ENCODE assay signal across 8 cellular contexts in genomic region chr22:37198290-37199102, GRCh38. TPM values are rescaled to one million over a fixed set of nuclear protein-coding genes. Genes with fewer than 3 reads are reported as not detected.
A peak's percentile ranks its signal among the peaks of the same experiment; 100 is the strongest.
DNase-seq lines count a peak whose midpoint lies in the region; ATAC-seq and TF ChIP-seq lines count a peak whose summit lies in the region.

No MANE protein-coding gene starts in this region.

- no peaks in the 10 kb centered on the region for H3K79me2 ChIP-seq in fibroblast of lung (ENCODE audit: control insufficient read depth, insufficient read depth, low read length)

- peak overlapping the region; percentile 97 for H3K27ac Mint-ChIP-seq in activated T-helper 17 cell treated with anti-CD3 and anti-CD28 coated beads, Interleukin-2, amount 50 U/mL, for 72 hours
- peak overlapping the region; percentile 86 to 97 (median 89) for H3K27ac Mint-ChIP-seq in naive B cell

- peak; percentile 35 for DNase-seq in HS-27A (ENCODE audit: low read depth)
- DNase-seq in RPMI7951 (ENCODE audit: low read depth) = peak; percentile 69
- peak; percentile 65 to 67 for DNase-seq in fibroblast of lung (ENCODE audit: low read depth in 2 of 2)
- DNase-seq in naive B cell = peak; percentile 78
- DNase-seq in stimulated activated CD8-positive, alpha-beta memory T cell treated with anti-CD3 and anti-CD28 coated beads, Interleukin-7, amount 100 ng/mL, for 48 hours (ENCODE audit: extremely low read depth in 1 of 2, low read depth in 1 of 2) = peak; percentile 77 to 80

- H3K9me3 Mint-ChIP-seq in activated T-helper 17 cell treated with anti-CD3 and anti-CD28 coated beads, Interleukin-2, amount 50 U/mL, for 72 hours = no peaks in the 10 kb centered on the region
- H3K9me3 Mint-ChIP-seq in naive B cell = no peaks in the 10 kb centered on the region

- no peaks in the 10 kb centered on the region for H3K9me3 ChIP-seq in fibroblast of lung (ENCODE audit: control insufficient read depth, insufficient read depth, low read depth, low read length)

- H3K4me3 ChIP-seq in fibroblast of lung (replicated peaks in 1 of 4; ENCODE audit: control extremely low read depth in 1 of 4, insufficient read depth in 1 of 4, low read depth in 3 of 4, low read length in 4 of 4) = peak overlapping the region; percentile 65 to 81 (median 70)

- H2AFZ ChIP-seq in fibroblast of lung (ENCODE audit: low read length) = peak overlapping the region; percentile 88

- H3K36me3 ChIP-seq in fibroblast of lung (ENCODE audit: control insufficient read depth, insufficient read depth, low read length) = no peaks in the 10 kb centered on the region

- H3K4me1 ChIP-seq in fibroblast of lung (ENCODE audit: control insufficient read depth, extremely low read depth, insufficient read depth, low read length) = peaks cover 23% of the 10 kb centered on the region

- no peaks in the 10 kb centered on the region for H3K27me3 ChIP-seq in fibroblast of lung (ENCODE audit: control insufficient read depth, insufficient read depth, low read length)

- H3K36me3 Mint-ChIP-seq in activated T-helper 17 cell treated with anti-CD3 and anti-CD28 coated beads, Interleukin-2, amount 50 U/mL, for 72 hours (ENCODE audit: low read depth) = no peaks in the 10 kb centered on the region
- H3K36me3 Mint-ChIP-seq in naive B cell = no peaks in the 10 kb centered on the region

- H4K20me1 ChIP-seq in fibroblast of lung (ENCODE audit: control insufficient read depth, extremely low read depth, insufficient read depth, low read length) = no peaks in the 10 kb centered on the region

- peak; percentile 52 for ATAC-seq in activated T-helper 17 cell treated with anti-CD3 and anti-CD28 coated beads, Interleukin-2, amount 50 U/mL, for 72 hours (replicated peaks)
- ATAC-seq in naive B cell (ENCODE audit: low read depth in 2 of 2) (peak; percentile 32 to 34), HG02981 (IDR thresholded peaks at IDR 0.05; ENCODE audit: unreplicated experiment) (no peak)

- no peaks in the 10 kb centered on the region for H3K27me3 Mint-ChIP-seq in activated T-helper 17 cell treated with anti-CD3 and anti-CD28 coated beads, Interleukin-2, amount 50 U/mL, for 72 hours
- no peaks in the 10 kb centered on the region for H3K27me3 Mint-ChIP-seq in naive B cell

- TF ChIP-seq CTCF in GM12801 (IDR thresholded peaks at IDR 0.05; ENCODE audit: extremely low read depth, insufficient read length) (peak; percentile 58), fibroblast of lung (conservative IDR thresholded peaks at IDR 0.05 in 1 of 2, IDR thresholded peaks at IDR 0.05 in 1 of 2; ENCODE audit: low read depth in 1 of 2, low read length in 2 of 2) (peak; percentile 61 to 62)

- peak overlapping the region; percentile 99 for H3K4me3 Mint-ChIP-seq in activated T-helper 17 cell treated with anti-CD3 and anti-CD28 coated beads, Interleukin-2, amount 50 U/mL, for 72 hours
- peak overlapping the region; percentile 82 to 93 (median 89) for H3K4me3 Mint-ChIP-seq in naive B cell

- H3K9ac ChIP-seq in fibroblast of lung (ENCODE audit: insufficient read depth, low read length) = peak overlapping the region; percentile 70

- peaks cover 29% of the 10 kb centered on the region for H3K4me1 Mint-ChIP-seq in activated T-helper 17 cell treated with anti-CD3 and anti-CD28 coated beads, Interleukin-2, amount 50 U/mL, for 72 hours
- H3K4me1 Mint-ChIP-seq in naive B cell = peaks cover 13 to 33% (median 25%) of the 10 kb centered on the region in 3 donors

- peak overlapping the region; percentile 90 for H3K4me2 ChIP-seq in fibroblast of lung (ENCODE audit: extremely low read depth, insufficient read depth, low read length)

- peak overlapping the region; percentile 65 for H3K27ac ChIP-seq in fibroblast of lung (ENCODE audit: insufficient read depth, low read length)

RNA-seq across cellular contexts. Expression of gene C1QTNF6, which starts 10.4 kb away (rescaled TPM):
- total RNA-seq in RPMI7951 (2014; rRNA removed; shearing (Covaris generic)) = 2.0 and 2.2 TPM in 2 replicates
- total RNA-seq in activated T-helper 17 cell treated with anti-CD3 and anti-CD28 coated beads, Interleukin-2, amount 50 U/mL, for 72 hours = 10 to 100 TPM in 1 of 2 donors, 1 to 10 TPM in 1; 5.0 to 16.3 TPM
- total RNA-seq in fibroblast of lung = 3.5 and 4.6 TPM in 2 replicates
- 3.0 and 7.4 TPM in 2 replicates for polyA plus RNA-seq in fibroblast of lung
- 3.4 and 9.0 TPM in 2 replicates for polyA plus RNA-seq in fibroblast of lung (2012)
- 2.7 and 13.4 TPM in 2 replicates for polyA minus RNA-seq in fibroblast of lung (ENCODE audit: low replicate concordance)
- polyA plus RNA-seq in naive B cell (ENCODE audit: low read depth in 6 of 6) = 1 to 10 TPM in 5 of 6 donors, not detected in 1; 1.1 to 2.0 (median 1.5) TPM

RNA-seq across cellular contexts. Expression of gene SSTR3, which starts 13.8 kb away (rescaled TPM):
- total RNA-seq in RPMI7951 (2014; rRNA removed; shearing (Covaris generic)) = not detected in 2 replicates
- total RNA-seq in activated T-helper 17 cell treated with anti-CD3 and anti-CD28 coated beads, Interleukin-2, amount 50 U/mL, for 72 hours = 10 to 100 TPM in 1 of 2 donors, 1 to 10 TPM in 1; 2.6 to 16.2 TPM
- not detected in 2 replicates for total RNA-seq in fibroblast of lung
- polyA plus RNA-seq in fibroblast of lung (not detected in 2 replicates), naive B cell (ENCODE audit: low read depth in 6 of 6) (under 1 TPM in 5 of 6 donors, not detected in 1; 0.08 to 0.63 (median 0.45) TPM)
- polyA plus RNA-seq in fibroblast of lung (2012) = not detected in 2 replicates
- not detected in 2 replicates for polyA minus RNA-seq in fibroblast of lung (ENCODE audit: low replicate concordance)

RNA-seq across cellular contexts. Expression of gene RAC2, which starts 45.6 kb away (rescaled TPM):
- 138 and 151 TPM in 2 replicates for total RNA-seq in RPMI7951 (2014; rRNA removed; shearing (Covaris generic))
- 1,000 to 10,000 TPM in 1 of 2 donors, 100 to 1,000 TPM in 1; 674 to 1,069 TPM for total RNA-seq in activated T-helper 17 cell treated with anti-CD3 and anti-CD28 coated beads, Interleukin-2, amount 50 U/mL, for 72 hours
- 1.5 and 2.1 TPM in 2 replicates for total RNA-seq in fibroblast of lung
- polyA plus RNA-seq in fibroblast of lung (10.5 and 10.9 TPM in 2 replicates), naive B cell (ENCODE audit: low read depth in 6 of 6) (100 to 1,000 TPM; 671 to 842 (median 780) TPM)
- 20.8 and 21.7 TPM in 2 replicates for polyA plus RNA-seq in fibroblast of lung (2012)
- 47.3 and 61.6 TPM in 2 replicates for polyA minus RNA-seq in fibroblast of lung (ENCODE audit: low replicate concordance)

RNA-seq across cellular contexts. Expression of gene IL2RB, which starts 48.8 kb away (rescaled TPM):
- total RNA-seq in RPMI7951 (2014; rRNA removed; shearing (Covaris generic)) = 0.10 TPM in 1 of 2 replicates, not detected in the other
- 100 to 1,000 TPM; 425 to 498 TPM for total RNA-seq in activated T-helper 17 cell treated with anti-CD3 and anti-CD28 coated beads, Interleukin-2, amount 50 U/mL, for 72 hours
- not detected in 2 replicates for total RNA-seq in fibroblast of lung
- 0.03 and 0.07 TPM in 2 replicates for polyA plus RNA-seq in fibroblast of lung
- 0.42 TPM in 1 of 2 replicates, not detected in the other for polyA plus RNA-seq in fibroblast of lung (2012)
- not detected in 2 replicates for polyA minus RNA-seq in fibroblast of lung (ENCODE audit: low replicate concordance)
- 1 to 10 TPM in 4 of 6 donors, under 1 TPM in 2; 0.73 to 1.8 (median 1.2) TPM for polyA plus RNA-seq in naive B cell (ENCODE audit: low read depth in 6 of 6)

Comparison
In these comparisons a context has a peak if more than half of its experiments do, and no peak if none do; other contexts are left out.
1. RNA of gene RAC2, which starts 45.6 kb away (total RNA-seq): 674 to 1,069 TPM in activated T-helper 17 cell treated with anti-CD3 and anti-CD28 coated beads, Interleukin-2, amount 50 U/mL, for 72 hours and 138 to 151 TPM in RPMI7951; 1.5 to 2.1 TPM in fibroblast of lung; every median in the first group is over 10 times any median in the second.
2. Peak in every context shown above with its lines, with median percentiles within 50 percentile points of each other: DNase-seq.